ENCODE assay signal across 2 cellular contexts in the genomic region with DNA sequence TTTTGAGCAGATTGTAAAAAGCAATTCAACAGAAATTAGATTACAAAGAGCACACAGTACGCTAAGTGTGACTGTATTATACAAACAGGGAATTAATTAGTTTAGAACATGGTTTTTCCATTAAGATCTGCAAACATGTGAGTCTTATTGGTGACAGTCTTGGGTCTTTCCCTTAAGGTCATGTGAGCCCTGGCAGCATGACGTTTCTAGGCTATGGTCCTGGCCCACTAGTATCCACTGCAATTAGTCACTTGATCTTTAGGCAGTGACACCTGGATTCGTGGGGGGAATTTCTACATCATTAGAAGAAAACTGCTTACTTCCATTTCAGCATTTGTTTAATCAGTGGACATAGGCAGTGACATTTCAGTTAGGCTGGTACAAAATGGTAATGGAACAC.
TF ChIP-seq lines count a peak whose summit lies in the region.

No MANE protein-coding gene starts in this region.

TF ChIP-seq in HepG2, 621 proteins besides CTCF, POLR2A, EP300 and RAD21:
- TF ChIP-seq ZNF143 (CRISPR knock-in tag; IDR thresholded peaks at IDR 0.05) (no peak), HNRNPK (IDR thresholded peaks at IDR 0.05; ENCODE audit: low read depth, low read length, poor library complexity, severe bottlenecking) (peak; percentile 28)

TF ChIP-seq in K562, 482 proteins besides CTCF, POLR2A, EP300 and RAD21:
- TF ChIP-seq YY1 (IDR thresholded peaks at IDR 0.05; ENCODE audit: borderline replicate concordance in 1 of 3, control insufficient read depth in 1 of 3, extremely low read depth in 1 of 3, insufficient read depth in 3 of 3, insufficient read length in 1 of 3, insufficient replicate concordance in 2 of 3, low read depth in 1 of 3, low read length in 2 of 3) (no peak), ERF (CRISPR knock-in tag; IDR thresholded peaks at IDR 0.05) (no peak), FOXK2 (conservative IDR thresholded peaks at IDR 0.05 in 1 of 2, IDR thresholded peaks at IDR 0.05 in 1 of 2; ENCODE audit: low read depth in 2 of 2) (no peak), MCM5 (IDR thresholded peaks at IDR 0.05; ENCODE audit: low read depth) (no peak), RBM14 (IDR thresholded peaks at IDR 0.05; ENCODE audit: borderline replicate concordance, insufficient read depth, low read depth, low read length) (no peak), NFXL1 (CRISPR knock-in tag; IDR thresholded peaks at IDR 0.05) (no peak), PPARD (CRISPR knock-in tag; IDR thresholded peaks at IDR 0.05) (no peak), ZNF217 (CRISPR knock-in tag; IDR thresholded peaks at IDR 0.05) (no peak), SP1 (CRISPR knock-in tag; IDR thresholded peaks at IDR 0.05) (no peak), ZNF717 (CRISPR knock-in tag; IDR thresholded peaks at IDR 0.05) (no peak), ZNF134 (CRISPR knock-in tag; conservative IDR thresholded peaks at IDR 0.05) (no peak), SNIP1 (IDR thresholded peaks at IDR 0.05; ENCODE audit: low read depth) (no peak)
- TF ChIP-seq, protein P1, sequence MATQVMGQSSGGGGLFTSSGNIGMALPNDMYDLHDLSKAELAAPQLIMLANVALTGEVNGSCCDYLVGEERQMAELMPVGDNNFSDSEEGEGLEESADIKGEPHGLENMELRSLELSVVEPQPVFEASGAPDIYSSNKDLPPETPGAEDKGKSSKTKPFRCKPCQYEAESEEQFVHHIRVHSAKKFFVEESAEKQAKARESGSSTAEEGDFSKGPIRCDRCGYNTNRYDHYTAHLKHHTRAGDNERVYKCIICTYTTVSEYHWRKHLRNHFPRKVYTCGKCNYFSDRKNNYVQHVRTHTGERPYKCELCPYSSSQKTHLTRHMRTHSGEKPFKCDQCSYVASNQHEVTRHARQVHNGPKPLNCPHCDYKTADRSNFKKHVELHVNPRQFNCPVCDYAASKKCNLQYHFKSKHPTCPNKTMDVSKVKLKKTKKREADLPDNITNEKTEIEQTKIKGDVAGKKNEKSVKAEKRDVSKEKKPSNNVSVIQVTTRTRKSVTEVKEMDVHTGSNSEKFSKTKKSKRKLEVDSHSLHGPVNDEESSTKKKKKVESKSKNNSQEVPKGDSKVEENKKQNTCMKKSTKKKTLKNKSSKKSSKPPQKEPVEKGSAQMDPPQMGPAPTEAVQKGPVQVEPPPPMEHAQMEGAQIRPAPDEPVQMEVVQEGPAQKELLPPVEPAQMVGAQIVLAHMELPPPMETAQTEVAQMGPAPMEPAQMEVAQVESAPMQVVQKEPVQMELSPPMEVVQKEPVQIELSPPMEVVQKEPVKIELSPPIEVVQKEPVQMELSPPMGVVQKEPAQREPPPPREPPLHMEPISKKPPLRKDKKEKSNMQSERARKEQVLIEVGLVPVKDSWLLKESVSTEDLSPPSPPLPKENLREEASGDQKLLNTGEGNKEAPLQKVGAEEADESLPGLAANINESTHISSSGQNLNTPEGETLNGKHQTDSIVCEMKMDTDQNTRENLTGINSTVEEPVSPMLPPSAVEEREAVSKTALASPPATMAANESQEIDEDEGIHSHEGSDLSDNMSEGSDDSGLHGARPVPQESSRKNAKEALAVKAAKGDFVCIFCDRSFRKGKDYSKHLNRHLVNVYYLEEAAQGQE (CRISPR knock-in tag; IDR thresholded peaks at IDR 0.05; ENCODE audit: low read depth), result no peak
- TF ChIP-seq, protein P2, sequence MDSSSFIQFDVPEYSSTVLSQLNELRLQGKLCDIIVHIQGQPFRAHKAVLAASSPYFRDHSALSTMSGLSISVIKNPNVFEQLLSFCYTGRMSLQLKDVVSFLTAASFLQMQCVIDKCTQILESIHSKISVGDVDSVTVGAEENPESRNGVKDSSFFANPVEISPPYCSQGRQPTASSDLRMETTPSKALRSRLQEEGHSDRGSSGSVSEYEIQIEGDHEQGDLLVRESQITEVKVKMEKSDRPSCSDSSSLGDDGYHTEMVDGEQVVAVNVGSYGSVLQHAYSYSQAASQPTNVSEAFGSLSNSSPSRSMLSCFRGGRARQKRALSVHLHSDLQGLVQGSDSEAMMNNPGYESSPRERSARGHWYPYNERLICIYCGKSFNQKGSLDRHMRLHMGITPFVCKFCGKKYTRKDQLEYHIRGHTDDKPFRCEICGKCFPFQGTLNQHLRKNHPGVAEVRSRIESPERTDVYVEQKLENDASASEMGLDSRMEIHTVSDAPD (CRISPR knock-in tag; IDR thresholded peaks at IDR 0.05), result no peak
